Comparison of ENCODE assay signal across 26 cellular contexts in genomic region chr4:163221467-163221866, GRCh38.
"Had no signal": no experiment of that assay in that cellular context is flagged by ENCODE, and none has a peak within 500 bp of the region (broad histone marks: within the 10 kb centered on the region; RNA-seq: fewer than 3 reads in every experiment).

No MANE protein-coding gene starts in this region.

- DNase-seq: stimulated activated CD4-positive, alpha-beta T cell treated with anti-CD3 and anti-CD28 coated beads, Interleukin-2, amount 100 ng/mL, for 48 hours; stimulated activated CD4-positive, alpha-beta T cell treated with anti-CD3 and anti-CD28 coated beads, Interleukin-4, amount 100 ng/mL, for 1 hour; stimulated activated CD4-positive, alpha-beta T cell treated with anti-CD3 and anti-CD28 coated beads, Interleukin-4, amount 100 ng/mL, for 24 hours; stimulated activated CD4-positive, alpha-beta T cell treated with anti-CD3 and anti-CD28 coated beads, Interleukin-4, amount 100 ng/mL, for 4 hours; stimulated activated CD8-positive, alpha-beta memory T cell treated with anti-CD3 and anti-CD28 coated beads, Interleukin-4, amount 100 ng/mL, for 48 hours; stimulated activated naive B cell treated with anti-CD40 and anti-IgM and Interleukin-4, amounts not matched to agents 10 μg/mL and 1 μg/mL and 100 μg/mL, for 72 hours; stimulated activated naive CD4-positive, alpha-beta T cell; stimulated activated naive CD4-positive, alpha-beta T cell treated with Interleukin-2 at 50 U/mL for 16 hours; stimulated activated naive CD8-positive, alpha-beta T cell treated with anti-CD3 and anti-CD28 coated beads, Interleukin-15, amount 100 ng/mL, for 72 hours; stimulated activated naive CD8-positive, alpha-beta T cell treated with anti-CD3 and anti-CD28 coated beads, Interleukin-15, Interleukin-2, amounts not matched to agents 100 U/mL and 50 U/mL, for 24 hours; stomach; substantia nigra; testis; thyroid gland; tibial artery; trophoblast cell; upper lobe of left lung; upper lobe of right lung; uterus had no signal

- FAIRE-seq: urothelium cell line had no signal

- H3K27ac ChIP-seq: stomach, suprapubic skin, testis, thoracic aorta, thyroid gland, tibial artery, tibial nerve, upper lobe of left lung, upper lobe of right lung, uterus, vagina had no signal

- H3K27me3 ChIP-seq: stomach, suprapubic skin, testis, thyroid gland, tibial artery, tibial nerve, upper lobe of left lung, upper lobe of right lung, uterus, vagina had no signal

- H3K9me3 ChIP-seq: suprapubic skin, testis, thoracic aorta, thyroid gland, tibial artery, tibial nerve, upper lobe of left lung, upper lobe of right lung, uterus, vagina had no signal

- H3K36me3 ChIP-seq: stomach, suprapubic skin, thoracic aorta, thyroid gland, tibial artery, tibial nerve, upper lobe of left lung, upper lobe of right lung, uterus, vagina had no signal

- H3K4me1 ChIP-seq: stomach, suprapubic skin, testis, thyroid gland, tibial artery, tibial nerve, upper lobe of left lung, upper lobe of right lung, uterus, vagina had no signal

- H3K4me3 ChIP-seq: stomach, suprapubic skin, testis, thoracic aorta, thyroid gland, tibial artery, tibial nerve, upper lobe of left lung, upper lobe of right lung, uterus, vagina had no signal

- ATAC-seq: stimulated activated effector memory CD8-positive, alpha-beta T cell treated with anti-CD3 and anti-CD28 coated beads, Interleukin-12 subunit alpha, Interleukin-12 subunit beta, amount 100 ng/mL, for 72 hours; stimulated activated memory B cell treated with anti-CD40 and anti-IgM and Interleukin-4, amounts not matched to agents 10 μg/mL and 1 μg/mL and 100 μg/mL, for 72 hours; stimulated activated naive B cell treated with anti-CD40 and anti-IgM and Interleukin-4, amounts not matched to agents 10 μg/mL and 1 μg/mL and 100 μg/mL, for 72 hours; stimulated activated naive CD8-positive, alpha-beta T cell treated with anti-CD3 and anti-CD28 coated beads, Interleukin-15, amount 100 ng/mL, for 72 hours; stimulated activated naive CD8-positive, alpha-beta T cell treated with anti-CD3 and anti-CD28 coated beads, Interleukin-15, Interleukin-2, amounts not matched to agents 100 U/mL and 50 U/mL, for 24 hours; upper lobe of right lung had no signal
